26 cellular contexts compared by ENCODE assay signal in genomic region chr4:154569028-154569427, GRCh38. TPM values are rescaled to one million over a fixed set of nuclear protein-coding genes. Genes with fewer than 3 reads are reported as not detected.
"Had no signal": no experiment of that assay in that cellular context is flagged by ENCODE, and none has a peak within 500 bp of the region (broad histone marks: within the 10 kb centered on the region; RNA-seq: fewer than 3 reads in every experiment).

No MANE protein-coding gene starts in this region.

- DNase-seq: activated CD4-positive, alpha-beta T cell treated with anti-CD3 and anti-CD28 coated beads, Interleukin-2, amount 10 ng/mL, durations not matched to agents 7 days and 5 days; activated CD8-positive, alpha-beta T cell treated with anti-CD3 and anti-CD28 coated beads, Interleukin-2, amount 10 ng/mL, durations not matched to agents 7 days and 5 days; activated naive CD4-positive, alpha-beta T cell treated with anti-CD3 and anti-CD28 coated beads for 36 hours; activated T-cell treated with anti-CD3 and anti-CD28 coated beads, Interleukin-2, amount 50 U/mL, for 4 hours; aorta; brain microvascular endothelial cell; cerebellar nuclear complex; cortex of kidney; effector CD4-positive, alpha-beta T cell; heart left ventricle; left ventricle myocardium superior; mesenchymal stem cell; mucosa of descending colon; naive B cell; stimulated activated CD4-positive, alpha-beta T cell treated with anti-CD3 and anti-CD28 coated beads, Interleukin-15, amount 100 ng/mL, for 24 hours; stimulated activated CD4-positive, alpha-beta T cell treated with anti-CD3 and anti-CD28 coated beads, Interleukin-4, amount 100 ng/mL, for 1 hour; testis had no signal

- ATAC-seq: activated CD8-positive, alpha-beta T cell treated with anti-CD3 and anti-CD28 coated beads, Interleukin-2, amount 10 ng/mL, durations not matched to agents 7 days and 5 days; activated T-cell treated with anti-CD3 and anti-CD28 coated beads, Interleukin-2, amount 50 U/mL, for 4 hours; esophagus mucosa; gastroesophageal sphincter; heart left ventricle; left ventricle myocardium superior; mucosa of descending colon; stimulated activated effector memory CD8-positive, alpha-beta T cell treated with anti-CD3 and anti-CD28 coated beads, Interleukin-12 subunit alpha, Interleukin-12 subunit beta, amount 100 ng/mL, for 72 hours had no signal

- H3K27ac ChIP-seq: brain microvascular endothelial cell, gastroesophageal sphincter, heart left ventricle, skin epidermis, testis had no signal

- H3K9me3 Mint-ChIP-seq: activated CD4-positive, alpha-beta T cell treated with anti-CD3 and anti-CD28 coated beads, Interleukin-2, amount 10 ng/mL, durations not matched to agents 7 days and 5 days; activated naive CD4-positive, alpha-beta T cell treated with anti-CD3 and anti-CD28 coated beads for 36 hours; activated T-cell treated with anti-CD3 and anti-CD28 coated beads, Interleukin-2, amount 50 U/mL, for 4 hours; naive B cell; stimulated activated effector memory CD8-positive, alpha-beta T cell treated with anti-CD3 and anti-CD28 coated beads, Interleukin-12 subunit alpha, Interleukin-12 subunit beta, amount 100 ng/mL, for 72 hours; T-helper 1 cell treated with Interleukin-12 subunit alpha and Interleukin-12 subunit beta and Interleukin-4 antibody, amounts not matched to agents 30 μg/mL and 1 μg/mL, for 36 hours; type B pancreatic cell had no signal

- H3K4me3 Mint-ChIP-seq: activated CD4-positive, alpha-beta T cell treated with anti-CD3 and anti-CD28 coated beads, Interleukin-2, amount 10 ng/mL, durations not matched to agents 7 days and 5 days; activated CD8-positive, alpha-beta T cell treated with anti-CD3 and anti-CD28 coated beads, Interleukin-2, amount 10 ng/mL, durations not matched to agents 7 days and 5 days; activated naive CD4-positive, alpha-beta T cell treated with anti-CD3 and anti-CD28 coated beads for 36 hours; activated T-cell treated with anti-CD3 and anti-CD28 coated beads, Interleukin-2, amount 50 U/mL, for 4 hours; naive B cell; neural crest cell; stimulated activated effector memory CD8-positive, alpha-beta T cell treated with anti-CD3 and anti-CD28 coated beads, Interleukin-12 subunit alpha, Interleukin-12 subunit beta, amount 100 ng/mL, for 72 hours; T-helper 1 cell treated with Interleukin-12 subunit alpha and Interleukin-12 subunit beta and Interleukin-4 antibody, amounts not matched to agents 30 μg/mL and 1 μg/mL, for 36 hours; type B pancreatic cell had no signal

- H3K36me3 Mint-ChIP-seq: naive B cell; stimulated activated effector memory CD8-positive, alpha-beta T cell treated with anti-CD3 and anti-CD28 coated beads, Interleukin-12 subunit alpha, Interleukin-12 subunit beta, amount 100 ng/mL, for 72 hours; type B pancreatic cell had no signal

- H3K9me3 ChIP-seq: gastroesophageal sphincter, heart left ventricle, mucosa of descending colon, testis had no signal

- H3K27me3 ChIP-seq: brain microvascular endothelial cell, gastroesophageal sphincter, heart left ventricle, testis had no signal

- H3K4me1 ChIP-seq: gastroesophageal sphincter, heart left ventricle, testis had no signal

- H3K36me3 ChIP-seq: brain microvascular endothelial cell, gastroesophageal sphincter, heart left ventricle had no signal

- H3K4me3 ChIP-seq: gastroesophageal sphincter, heart left ventricle, mucosa of descending colon, skin epidermis, testis had no signal

- H3K4me1 Mint-ChIP-seq: activated CD4-positive, alpha-beta T cell treated with anti-CD3 and anti-CD28 coated beads, Interleukin-2, amount 10 ng/mL, durations not matched to agents 7 days and 5 days; naive B cell; neural crest cell; stimulated activated effector memory CD8-positive, alpha-beta T cell treated with anti-CD3 and anti-CD28 coated beads, Interleukin-12 subunit alpha, Interleukin-12 subunit beta, amount 100 ng/mL, for 72 hours had no signal

- H3K27ac Mint-ChIP-seq: activated CD4-positive, alpha-beta T cell treated with anti-CD3 and anti-CD28 coated beads, Interleukin-2, amount 10 ng/mL, durations not matched to agents 7 days and 5 days; activated CD8-positive, alpha-beta T cell treated with anti-CD3 and anti-CD28 coated beads, Interleukin-2, amount 10 ng/mL, durations not matched to agents 7 days and 5 days; activated naive CD4-positive, alpha-beta T cell treated with anti-CD3 and anti-CD28 coated beads for 36 hours; naive B cell; stimulated activated effector memory CD8-positive, alpha-beta T cell treated with anti-CD3 and anti-CD28 coated beads, Interleukin-12 subunit alpha, Interleukin-12 subunit beta, amount 100 ng/mL, for 72 hours; T-helper 1 cell treated with Interleukin-12 subunit alpha and Interleukin-12 subunit beta and Interleukin-4 antibody, amounts not matched to agents 30 μg/mL and 1 μg/mL, for 36 hours; type B pancreatic cell had no signal

RNA-seq across cellular contexts. Expression of gene FGB, which starts 6.2 kb away (rescaled TPM):
- total RNA-seq: activated CD4-positive, alpha-beta T cell treated with anti-CD3 and anti-CD28 coated beads, Interleukin-2, amount 10 ng/mL, durations not matched to agents 7 days and 5 days; activated CD8-positive, alpha-beta T cell treated with anti-CD3 and anti-CD28 coated beads, Interleukin-2, amount 10 ng/mL, durations not matched to agents 7 days and 5 days; activated naive CD4-positive, alpha-beta T cell treated with anti-CD3 and anti-CD28 coated beads for 36 hours; aorta; left ventricle myocardium superior; neural crest cell; omental fat pad had no signal

RNA-seq across cellular contexts. Expression of gene FGA, which starts 21.5 kb away (rescaled TPM):
- total RNA-seq: activated CD4-positive, alpha-beta T cell treated with anti-CD3 and anti-CD28 coated beads, Interleukin-2, amount 10 ng/mL, durations not matched to agents 7 days and 5 days; activated CD8-positive, alpha-beta T cell treated with anti-CD3 and anti-CD28 coated beads, Interleukin-2, amount 10 ng/mL, durations not matched to agents 7 days and 5 days; activated naive CD4-positive, alpha-beta T cell treated with anti-CD3 and anti-CD28 coated beads for 36 hours; aorta; kidney epithelial cell; left ventricle myocardium superior; neural crest cell; omental fat pad had no signal

RNA-seq across cellular contexts. Expression of gene FGG, which starts 43.4 kb away (rescaled TPM):
- total RNA-seq: activated CD4-positive, alpha-beta T cell treated with anti-CD3 and anti-CD28 coated beads, Interleukin-2, amount 10 ng/mL, durations not matched to agents 7 days and 5 days; activated CD8-positive, alpha-beta T cell treated with anti-CD3 and anti-CD28 coated beads, Interleukin-2, amount 10 ng/mL, durations not matched to agents 7 days and 5 days; activated naive CD4-positive, alpha-beta T cell treated with anti-CD3 and anti-CD28 coated beads for 36 hours; gastroesophageal sphincter; kidney epithelial cell; left ventricle myocardium superior; neural crest cell had no signal
